Comparison of ENCODE assay signal across 11 cellular contexts in the genomic region with DNA sequence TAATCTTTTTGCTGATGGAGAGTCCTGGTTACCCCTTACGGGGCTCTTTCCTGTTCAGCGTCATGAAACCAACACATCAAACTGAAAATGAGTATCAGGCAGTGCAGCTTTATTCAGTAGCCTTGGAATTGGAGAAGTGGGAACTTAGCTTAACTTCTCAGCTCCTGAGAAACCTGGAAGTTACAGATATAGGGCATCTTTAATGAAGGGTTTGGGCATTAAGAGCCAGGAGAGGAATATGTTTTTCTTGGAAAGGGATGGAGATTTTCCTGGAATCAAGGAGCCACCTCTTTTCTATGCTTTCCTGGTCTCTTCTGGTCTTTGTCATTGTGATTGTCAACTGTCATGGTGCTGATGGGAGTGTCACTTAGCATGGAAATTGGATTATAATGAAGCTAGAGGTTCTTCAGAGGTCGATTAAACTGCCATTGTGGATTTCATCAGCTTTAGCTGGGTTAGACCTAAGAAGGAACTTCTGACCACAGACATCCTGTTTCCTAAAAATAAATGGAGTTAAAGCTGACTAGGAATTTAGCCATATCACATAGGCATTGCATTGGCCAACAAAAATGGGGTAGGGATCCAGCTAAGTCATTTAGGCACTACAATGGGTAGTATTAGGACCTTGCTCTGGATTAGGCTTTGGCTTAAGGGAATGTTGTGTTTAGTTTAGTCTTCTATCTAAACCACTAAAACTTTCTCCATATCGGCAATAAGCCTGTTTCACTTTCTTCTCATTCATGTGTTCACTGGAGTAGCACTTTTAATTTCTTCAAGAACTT.
DNase-seq lines count a peak whose midpoint lies in the region; ATAC-seq and TF ChIP-seq lines count a peak whose summit lies in the region.
"Had no signal": no experiment of that assay in that cellular context is flagged by ENCODE, and none has a peak within 500 bp of the region (broad histone marks: within the 10 kb centered on the region; RNA-seq: fewer than 3 reads in every experiment).

No MANE protein-coding gene starts in this region.

- H3K27me3 ChIP-seq in KMS-11 (ENCODE audit: insufficient read depth, low read depth): no peaks in the 10 kb centered on the region
- H3K27me3 ChIP-seq in H7 (ENCODE audit: control insufficient read depth, insufficient read depth, low read length): no peaks in the 10 kb centered on the region
- H3K27me3 ChIP-seq: gastroesophageal sphincter had no signal

- no peak overlapping the region for H3K9ac ChIP-seq in KMS-11

- H2AFZ ChIP-seq in KMS-11 (ENCODE audit: low read depth): no peak overlapping the region

- H3K4me3 ChIP-seq in KMS-11 (IDR thresholded peaks at IDR 0.05; ENCODE audit: insufficient read depth, low read depth, low read length) (no peak overlapping the region), H7 (ENCODE audit: insufficient read depth, low read depth, low read length) (no peak overlapping the region)
- H3K4me3 ChIP-seq: gastroesophageal sphincter, mucosa of descending colon had no signal

- H3K4me2 ChIP-seq in KMS-11: peak overlapping the region; percentile 21; the same call in 1 of the 2 replicates

- H3K36me3 ChIP-seq in KMS-11 (ENCODE audit: insufficient read depth): no peaks in the 10 kb centered on the region
- H3K36me3 ChIP-seq in H7 (replicated peaks; ENCODE audit: control insufficient read depth, insufficient read depth, low read length): no peaks in the 10 kb centered on the region
- H3K36me3 ChIP-seq: gastroesophageal sphincter had no signal

- no peak for TF ChIP-seq CTCF in KMS-11 (conservative IDR thresholded peaks at IDR 0.05; ENCODE audit: low read depth, low read length)

- peak; percentile 4 for DNase-seq in GM04503 (ENCODE audit: low read depth)
- peak; percentile 9 for DNase-seq in UCSD-AML1 (lab: John Stamatoyannopoulos, UW; ENCODE audit: unreplicated experiment)
- peak; percentile 39 for DNase-seq in myocyte (ENCODE audit: low read depth)
- no peak for DNase-seq in dermis blood vessel endothelial cell
- DNase-seq in NCI-H2227 treated with DMSO at 0.1 percent for 48 hours (lab: John Stamatoyannopoulos, UW): no peak
- DNase-seq in H7: no peak
- DNase-seq: mucosa of descending colon; stimulated activated CD4-positive, alpha-beta T cell treated with anti-CD3 and anti-CD28 coated beads, Interleukin-2, amount 100 ng/mL, for 48 hours had no signal

- ATAC-seq in GM18873 (IDR thresholded peaks at IDR 0.05; ENCODE audit: low FRiP score, unreplicated experiment): no peak
- ATAC-seq: gastroesophageal sphincter, mucosa of descending colon had no signal

- H3K79me2 ChIP-seq in KMS-11 (ENCODE audit: insufficient read depth, low read depth): no peaks in the 10 kb centered on the region

- H3K4me1 ChIP-seq in KMS-11 (ENCODE audit: low read depth, poor library complexity, severe bottlenecking): peaks cover 26% of the 10 kb centered on the region
- H3K4me1 ChIP-seq: gastroesophageal sphincter had no signal

- no peak overlapping the region for H3K27ac ChIP-seq in KMS-11
- H3K27ac ChIP-seq: gastroesophageal sphincter had no signal

- no peaks in the 10 kb centered on the region for H4K20me1 ChIP-seq in KMS-11 (ENCODE audit: insufficient read depth)

Comparison
In these comparisons a context has a peak if more than half of its experiments do, and no peak if none do; other contexts are left out.
1. DNase-seq: peak in GM04503 (single experiment), UCSD-AML1 (single experiment) and myocyte (single experiment); none in dermis blood vessel endothelial cell (single experiment), NCI-H2227 treated with DMSO at 0.1 percent for 48 hours (single experiment) and H7 (single experiment).